11 cellular contexts compared by ENCODE assay signal in genomic region chr7:130493275-130493868, GRCh38. TPM values are rescaled to one million over a fixed set of nuclear protein-coding genes. Genes with fewer than 3 reads are reported as not detected.
DNase-seq lines count a peak whose midpoint lies in the region; ATAC-seq, FAIRE-seq and TF ChIP-seq lines count a peak whose summit lies in the region.
"Had no signal": no experiment of that assay in that cellular context is flagged by ENCODE, and none has a peak within 500 bp of the region (broad histone marks: within the 10 kb centered on the region; RNA-seq: fewer than 3 reads in every experiment).

No MANE protein-coding gene starts in this region.

- no peaks in the 10 kb centered on the region for H3K9me3 Mint-ChIP-seq in T-cell
- H3K9me3 Mint-ChIP-seq in glutamatergic neuron (ENCODE audit: unreplicated experiment): peaks cover 9% of the 10 kb centered on the region
- no peaks in the 10 kb centered on the region for H3K9me3 Mint-ChIP-seq in activated CD8-positive, alpha-beta memory T cell treated with anti-CD3 and anti-CD28 coated beads, Interleukin-2, amount 10 ng/mL, durations not matched to agents 7 days and 5 days (ENCODE audit: low read depth)
- H3K9me3 Mint-ChIP-seq: activated T-helper 2 cell treated with anti-CD3 and anti-CD28 coated beads, Interferon-gamma antibody, Interleukin-2, Interleukin-4, amounts not matched to agents 10 μg/mL and 5 μg/mL and 100 μg/mL, durations not matched to agents 14 hours and 24 hours and 36 hours had no signal

- peak; percentile 20 for DNase-seq in DMS79 treated with DMSO at 0.1 percent for 48 hours (lab: John Stamatoyannopoulos, UW)
- no peak for DNase-seq in DMS79 (lab: John Stamatoyannopoulos, UW)
- DNase-seq in T-cell: no peak
- no peak for DNase-seq in glutamatergic neuron
- no peak for DNase-seq in skeletal muscle cell (ENCODE audit: low read depth)
- no peak for DNase-seq in activated CD8-positive, alpha-beta memory T cell treated with anti-CD3 and anti-CD28 coated beads, Interleukin-2, amount 10 ng/mL, durations not matched to agents 7 days and 5 days
- DNase-seq in D721Med (ENCODE audit: insufficient read length, low spot score): no peak
- DNase-seq in activated CD4-positive, CD25-positive, alpha-beta regulatory T cell treated with anti-CD3 and anti-CD28 coated beads, Interleukin-2, amount 50 U/mL, for 72 hours: no peak

- H3K4me3 Mint-ChIP-seq in T-cell: peak overlapping the region in 2 of 3 donors; percentile 67 to 80
- H3K4me3 Mint-ChIP-seq in glutamatergic neuron (ENCODE audit: unreplicated experiment): peak overlapping the region; percentile 85
- H3K4me3 Mint-ChIP-seq in activated CD8-positive, alpha-beta memory T cell treated with anti-CD3 and anti-CD28 coated beads, Interleukin-2, amount 10 ng/mL, durations not matched to agents 7 days and 5 days: no peak overlapping the region

- peaks cover 21 to 50% of the 10 kb centered on the region in 2 donors for H3K27me3 Mint-ChIP-seq in T-cell
- H3K27me3 Mint-ChIP-seq in glutamatergic neuron (ENCODE audit: unreplicated experiment): peaks cover 6% of the 10 kb centered on the region
- peaks cover 58% of the 10 kb centered on the region for H3K27me3 Mint-ChIP-seq in activated CD8-positive, alpha-beta memory T cell treated with anti-CD3 and anti-CD28 coated beads, Interleukin-2, amount 10 ng/mL, durations not matched to agents 7 days and 5 days

- H3K36me3 Mint-ChIP-seq in T-cell: peaks cover 8% of the 10 kb centered on the region
- peaks cover 10% of the 10 kb centered on the region for H3K36me3 Mint-ChIP-seq in glutamatergic neuron (ENCODE audit: unreplicated experiment)
- H3K36me3 Mint-ChIP-seq in activated CD8-positive, alpha-beta memory T cell treated with anti-CD3 and anti-CD28 coated beads, Interleukin-2, amount 10 ng/mL, durations not matched to agents 7 days and 5 days: peaks cover 5% of the 10 kb centered on the region

- POLR2A ChIA-PET in T-cell (lab: Charles Lee): no interaction called here

- ATAC-seq in T-cell (replicated peaks in 1 of 4): no peak
- ATAC-seq in activated CD8-positive, alpha-beta memory T cell treated with anti-CD3 and anti-CD28 coated beads, Interleukin-2, amount 10 ng/mL, durations not matched to agents 7 days and 5 days: no peak
- ATAC-seq: Panc1 had no signal

- H3K4me1 Mint-ChIP-seq in T-cell (peaks cover 8 to 22% (median 16%) of the 10 kb centered on the region in 3 donors), glutamatergic neuron (ENCODE audit: low read depth, unreplicated experiment) (peaks cover 16% of the 10 kb centered on the region)
- H3K4me1 Mint-ChIP-seq in activated CD8-positive, alpha-beta memory T cell treated with anti-CD3 and anti-CD28 coated beads, Interleukin-2, amount 10 ng/mL, durations not matched to agents 7 days and 5 days: peaks cover 13% of the 10 kb centered on the region

- CTCF ChIA-PET in T-cell (lab: Charles Lee): no interaction called here
- CTCF ChIA-PET in activated CD8-positive, alpha-beta memory T cell treated with anti-CD3 and anti-CD28 coated beads, Interleukin-2, amount 10 ng/mL, durations not matched to agents 7 days and 5 days (lab: Charles Lee): no interaction called here

- no peak for TF ChIP-seq CTCF in glutamatergic neuron (IDR thresholded peaks at IDR 0.05; ENCODE audit: partially characterized antibody, unreplicated experiment)
- TF ChIP-seq CTCF in D721Med (IDR thresholded peaks at IDR 0.05; ENCODE audit: insufficient read depth, missing control alignments): no peak

- H3K27ac Mint-ChIP-seq in T-cell (no peak overlapping the region), glutamatergic neuron (ENCODE audit: unreplicated experiment) (no peak overlapping the region)
- H3K27ac Mint-ChIP-seq in activated CD8-positive, alpha-beta memory T cell treated with anti-CD3 and anti-CD28 coated beads, Interleukin-2, amount 10 ng/mL, durations not matched to agents 7 days and 5 days: no peak overlapping the region
- H3K27ac Mint-ChIP-seq: activated T-helper 2 cell treated with anti-CD3 and anti-CD28 coated beads, Interferon-gamma antibody, Interleukin-2, Interleukin-4, amounts not matched to agents 10 μg/mL and 5 μg/mL and 100 μg/mL, durations not matched to agents 14 hours and 24 hours and 36 hours had no signal

- H3K4me3 ChIP-seq in skeletal muscle cell (ENCODE audit: low read depth, low read length): peak overlapping the region; percentile 56

- no peak for FAIRE-seq in D721Med (lab: Jason Lieb, UNC)
- FAIRE-seq: A204.1 had no signal

RNA-seq across cellular contexts. Expression of gene MEST, which starts 1.5 kb away (rescaled TPM):
- total RNA-seq in T-cell (1 to 10 TPM; 3.1 to 8.2 (median 5.6) TPM), glutamatergic neuron (ENCODE audit: unreplicated experiment) (186 TPM)
- total RNA-seq in activated CD8-positive, alpha-beta memory T cell treated with anti-CD3 and anti-CD28 coated beads, Interleukin-2, amount 10 ng/mL, durations not matched to agents 7 days and 5 days: 1 to 10 TPM; 2.5 to 3.2 TPM

RNA-seq across cellular contexts. Expression of gene CEP41, which starts 52.6 kb away (rescaled TPM):
- 10 to 100 TPM in 1 of 5 donors, 1 to 10 TPM in 4; 6.3 to 13.6 (median 9.2) TPM for total RNA-seq in T-cell
- total RNA-seq in glutamatergic neuron (ENCODE audit: unreplicated experiment): 34.7 TPM
- total RNA-seq in activated CD8-positive, alpha-beta memory T cell treated with anti-CD3 and anti-CD28 coated beads, Interleukin-2, amount 10 ng/mL, durations not matched to agents 7 days and 5 days: 10 to 100 TPM; 22.0 to 23.3 TPM

Comparison
In these comparisons a context has a peak if more than half of its experiments do, and no peak if none do; other contexts are left out.
1. RNA of gene MEST, which starts 1.5 kb away (total RNA-seq): 186 TPM in glutamatergic neuron (single experiment); 3.1 to 8.2 TPM in T-cell and 2.5 to 3.2 TPM in activated CD8-positive, alpha-beta memory T cell treated with anti-CD3 and anti-CD28 coated beads, Interleukin-2, amount 10 ng/mL, durations not matched to agents 7 days and 5 days; every median in the first group is over 10 times any median in the second.